In the genomic region with DNA sequence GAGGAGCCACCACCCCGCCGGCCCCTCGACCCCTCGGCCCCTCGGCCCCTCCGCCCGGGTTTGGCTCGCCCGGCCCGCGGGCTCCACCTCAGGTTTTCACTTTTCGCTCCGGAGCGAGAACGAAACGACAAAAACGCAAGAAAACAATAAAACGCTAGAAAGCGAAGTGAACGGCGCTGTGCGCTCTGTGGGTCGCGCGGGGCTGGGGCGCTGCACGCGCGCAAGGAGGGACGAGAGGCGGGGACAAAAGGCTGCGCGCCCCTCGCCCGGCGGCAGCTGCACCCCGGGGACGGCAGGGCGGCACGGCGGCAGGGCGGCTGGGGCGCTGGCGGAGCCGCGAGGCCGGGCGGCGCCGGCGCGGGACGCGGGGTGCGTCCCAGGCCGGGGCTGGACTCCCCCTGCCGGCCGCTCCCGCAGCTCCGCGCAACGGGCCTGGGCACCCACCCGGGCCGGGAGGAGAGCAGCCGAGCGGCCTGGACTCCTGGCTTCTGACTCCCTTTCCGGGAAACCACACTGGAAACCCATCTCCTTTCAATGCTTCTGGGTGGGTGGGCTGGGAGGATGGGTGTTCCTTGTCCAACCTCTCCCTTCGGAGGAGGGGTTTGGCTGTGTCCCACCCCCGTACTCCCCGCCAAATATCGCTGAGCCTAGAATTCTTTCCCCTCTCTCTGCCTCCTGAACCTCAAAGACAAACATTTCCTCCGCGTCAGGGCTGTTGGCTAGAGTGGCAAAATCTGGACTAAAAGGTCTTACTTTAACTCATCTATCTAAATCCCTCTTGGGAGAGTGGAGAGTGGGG, we compare ENCODE assay signal across 9 cellular contexts. TPM values are rescaled to one million over a fixed set of nuclear protein-coding genes. Genes with fewer than 3 reads are reported as not detected.
DNase-seq lines count a peak whose midpoint lies in the region; ATAC-seq and TF ChIP-seq lines count a peak whose summit lies in the region.
"Had no signal": no experiment of that assay in that cellular context is flagged by ENCODE, and none has a peak within 500 bp of the region (broad histone marks: within the 10 kb centered on the region; RNA-seq: fewer than 3 reads in every experiment).

No MANE protein-coding gene starts in this region.

- peaks cover 58% of the 10 kb centered on the region for H3K27me3 Mint-ChIP-seq in activated CD4-positive, alpha-beta memory T cell treated with anti-CD3 and anti-CD28 coated beads, Interleukin-2, amount 10 ng/mL, durations not matched to agents 7 days and 5 days
- H3K27me3 Mint-ChIP-seq in natural killer cell (ENCODE audit: low read depth in 2 of 2): peaks cover 25 to 39% of the 10 kb centered on the region in 2 donors

- no peaks in the 10 kb centered on the region for H3K36me3 Mint-ChIP-seq in activated CD4-positive, alpha-beta memory T cell treated with anti-CD3 and anti-CD28 coated beads, Interleukin-2, amount 10 ng/mL, durations not matched to agents 7 days and 5 days (ENCODE audit: low read depth)
- H3K36me3 Mint-ChIP-seq in natural killer cell: no peaks in the 10 kb centered on the region

- intact Hi-C loops in natural killer cell (cut with micrococcal nuclease): loop anchor here (5.0 to 10.0 kb wide), 2 partner anchors 143 to 175 kb away; no protein-coding TSS in a partner anchor

- TF ChIP-seq CTCF in fibroblast of pulmonary artery (IDR thresholded peaks at IDR 0.05; ENCODE audit: low read length, missing control alignments) (peak; percentile 27), natural killer cell (IDR thresholded peaks at IDR 0.05) (no peak)

- ATAC-seq in natural killer cell (peak in 2 of 3 donors; percentile 30 to 45), HG02938 (IDR thresholded peaks at IDR 0.05; ENCODE audit: unreplicated experiment) (no peak)

- peak in 4 of 6 experiments; percentile 16 to 39 (median 34) for DNase-seq in stimulated activated naive CD4-positive, alpha-beta T cell (lab: John Stamatoyannopoulos, UW)
- DNase-seq in stimulated activated naive CD4-positive, alpha-beta T cell treated with Interleukin-2 at 50 U/mL for 16 hours (lab: John Stamatoyannopoulos, UW): no peak
- DNase-seq in M059J (ENCODE audit: low read depth): peak; percentile 63
- peak; percentile 45 for DNase-seq in activated CD4-positive, alpha-beta memory T cell treated with anti-CD3 and anti-CD28 coated beads, Interleukin-2, amount 10 ng/mL, durations not matched to agents 7 days and 5 days
- peak; percentile 63 for DNase-seq in fibroblast of pulmonary artery (ENCODE audit: low read depth)
- peak; percentile 42 for DNase-seq in natural killer cell
- no peak for DNase-seq in cerebellum (ENCODE audit: low spot score)

- peak overlapping the region; percentile 56 for H3K4me3 ChIP-seq in fibroblast of pulmonary artery (replicated peaks; ENCODE audit: low read depth, low read length)

- H3K4me3 Mint-ChIP-seq in activated CD4-positive, alpha-beta memory T cell treated with anti-CD3 and anti-CD28 coated beads, Interleukin-2, amount 10 ng/mL, durations not matched to agents 7 days and 5 days: peak overlapping the region; percentile 39
- peak overlapping the region; percentile 68 for H3K4me3 Mint-ChIP-seq in natural killer cell

- no peaks in the 10 kb centered on the region for H3K9me3 Mint-ChIP-seq in activated CD4-positive, alpha-beta memory T cell treated with anti-CD3 and anti-CD28 coated beads, Interleukin-2, amount 10 ng/mL, durations not matched to agents 7 days and 5 days
- no peaks in the 10 kb centered on the region for H3K9me3 Mint-ChIP-seq in natural killer cell

- CTCF ChIA-PET in activated CD4-positive, alpha-beta memory T cell treated with anti-CD3 and anti-CD28 coated beads, Interleukin-2, amount 10 ng/mL, durations not matched to agents 7 days and 5 days (lab: Charles Lee): no interaction called here

- peaks cover 21% of the 10 kb centered on the region for H3K4me1 Mint-ChIP-seq in activated CD4-positive, alpha-beta memory T cell treated with anti-CD3 and anti-CD28 coated beads, Interleukin-2, amount 10 ng/mL, durations not matched to agents 7 days and 5 days
- peaks cover 0 to 28% of the 10 kb centered on the region in 2 donors for H3K4me1 Mint-ChIP-seq in natural killer cell

- POLR2A ChIA-PET in activated CD4-positive, alpha-beta memory T cell treated with anti-CD3 and anti-CD28 coated beads, Interleukin-2, amount 10 ng/mL, durations not matched to agents 7 days and 5 days (lab: Charles Lee): interaction anchor here (1.1 kb wide), 1 partner anchor 11 kb away, joined by 3 read pairs; no protein-coding TSS in a partner anchor

- H3K27ac Mint-ChIP-seq in activated CD4-positive, alpha-beta memory T cell treated with anti-CD3 and anti-CD28 coated beads, Interleukin-2, amount 10 ng/mL, durations not matched to agents 7 days and 5 days: no peak overlapping the region
- no peak overlapping the region for H3K27ac Mint-ChIP-seq in natural killer cell

RNA-seq across cellular contexts. Expression of a gene that starts 9.9 kb away (rescaled TPM):
- total RNA-seq in M059J (2014; rRNA removed; shearing (Covaris generic)): 1.4 and 4.9 TPM in 2 replicates
- total RNA-seq in activated CD4-positive, alpha-beta memory T cell treated with anti-CD3 and anti-CD28 coated beads, Interleukin-2, amount 10 ng/mL, durations not matched to agents 7 days and 5 days: not detected
- total RNA-seq in natural killer cell (under 1 TPM in 2 of 3 donors, not detected in 1; 0.09 to 0.23 TPM), cerebellum (1.3 TPM)

RNA-seq across cellular contexts. Expression of a gene that starts 42.7 kb away (rescaled TPM):
- total RNA-seq in M059J (2014; rRNA removed; shearing (Covaris generic)): 0.42 TPM in 1 of 2 replicates, not detected in the other
- total RNA-seq in activated CD4-positive, alpha-beta memory T cell treated with anti-CD3 and anti-CD28 coated beads, Interleukin-2, amount 10 ng/mL, durations not matched to agents 7 days and 5 days: not detected
- total RNA-seq in natural killer cell (not detected), cerebellum (not detected)
- total RNA-seq: renal cortical epithelial cell had no signal

Comparison
In these comparisons a context has a peak if more than half of its experiments do, and no peak if none do; other contexts are left out.
1. DNase-seq: peak in stimulated activated naive CD4-positive, alpha-beta T cell (4 of 6), M059J (single experiment), activated CD4-positive, alpha-beta memory T cell treated with anti-CD3 and anti-CD28 coated beads, Interleukin-2, amount 10 ng/mL, durations not matched to agents 7 days and 5 days (single experiment), fibroblast of pulmonary artery (single experiment) and natural killer cell (single experiment); none in stimulated activated naive CD4-positive, alpha-beta T cell treated with Interleukin-2 at 50 U/mL for 16 hours (single experiment) and cerebellum (single experiment).